In genomic region chr11:128434411-128434810, GRCh38 we compare ENCODE assay signal across 31 cellular contexts.
"Had no signal": no experiment of that assay in that cellular context is flagged by ENCODE, and none has a peak within 500 bp of the region (broad histone marks: within the 10 kb centered on the region; RNA-seq: fewer than 3 reads in every experiment).

No MANE protein-coding gene starts in this region.

- H3K27ac Mint-ChIP-seq: activated B cell treated with CpG ODN at 0.5 μM for 24 hours; activated CD8-positive, alpha-beta T cell treated with anti-CD3 and anti-CD28 coated beads for 36 hours; activated naive CD4-positive, alpha-beta T cell treated with anti-CD3 and anti-CD28 coated beads for 36 hours; activated naive CD4-positive, alpha-beta T cell treated with anti-CD3 and anti-CD28 coated beads, Interleukin-2, amount 50 U/mL, for 72 hours; activated naive CD8-positive, alpha-beta T cell treated with anti-CD3 and anti-CD28 coated beads, Interleukin-2, amount 50 U/mL, for 24 hours; activated T-helper 17 cell treated with anti-CD3 and anti-CD28 coated beads, Interleukin-2, amount 50 U/mL, for 72 hours; brain; endodermal cell; T-helper 17 cell; T-helper 2 cell treated with Interferon-gamma antibody and Interleukin-4, amounts not matched to agents 5 μg/mL and 100 μg/mL, for 36 hours had no signal

- H3K4me3 Mint-ChIP-seq: activated B cell treated with CpG ODN at 0.5 μM for 24 hours; activated CD8-positive, alpha-beta T cell treated with anti-CD3 and anti-CD28 coated beads for 36 hours; activated naive CD4-positive, alpha-beta T cell treated with anti-CD3 and anti-CD28 coated beads for 36 hours; activated naive CD8-positive, alpha-beta T cell treated with anti-CD3 and anti-CD28 coated beads, Interleukin-2, amount 50 U/mL, for 24 hours; activated T-cell treated with anti-CD3 and anti-CD28 coated beads, Interleukin-2, amount 50 U/mL, for 4 hours; activated T-helper 17 cell treated with anti-CD3 and anti-CD28 coated beads, Interleukin-2, amount 50 U/mL, for 72 hours; brain; endodermal cell; T-helper 17 cell; T-helper 2 cell treated with Interferon-gamma antibody and Interleukin-4, amounts not matched to agents 5 μg/mL and 100 μg/mL, for 36 hours had no signal

- H3K4me1 ChIP-seq: ascending aorta, breast epithelium, colonic mucosa had no signal

- H3K27me3 Mint-ChIP-seq: activated B cell treated with CpG ODN at 0.5 μM for 24 hours; activated CD8-positive, alpha-beta T cell treated with anti-CD3 and anti-CD28 coated beads for 36 hours; activated naive CD8-positive, alpha-beta T cell treated with anti-CD3 and anti-CD28 coated beads, Interleukin-2, amount 50 U/mL, for 24 hours; activated T-helper 17 cell treated with anti-CD3 and anti-CD28 coated beads, Interleukin-2, amount 50 U/mL, for 72 hours; T-helper 17 cell had no signal

- H3K4me3 ChIP-seq: ascending aorta, breast epithelium, cardiac muscle cell, colonic mucosa, gastroesophageal sphincter had no signal

- H3K27me3 ChIP-seq: ascending aorta, breast epithelium, colonic mucosa, gastroesophageal sphincter had no signal

- H3K36me3 Mint-ChIP-seq: activated naive CD4-positive, alpha-beta T cell treated with anti-CD3 and anti-CD28 coated beads, Interleukin-2, amount 50 U/mL, for 72 hours; brain had no signal

- ATAC-seq: activated CD4-positive, CD25-positive, alpha-beta regulatory T cell treated with anti-CD3 and anti-CD28 coated beads, Interleukin-2, amount 50 U/mL, for 24 hours; activated CD8-positive, alpha-beta T cell treated with anti-CD3 and anti-CD28 coated beads for 36 hours; activated naive CD4-positive, alpha-beta T cell treated with anti-CD3 and anti-CD28 coated beads, Interleukin-2, amount 50 U/mL, for 72 hours; activated naive CD8-positive, alpha-beta T cell treated with anti-CD3 and anti-CD28 coated beads, Interleukin-2, amount 50 U/mL, for 24 hours; activated T-cell treated with anti-CD3 and anti-CD28 coated beads, Interleukin-2, amount 50 U/mL, for 4 hours; activated T-helper 17 cell treated with anti-CD3 and anti-CD28 coated beads, Interleukin-2, amount 50 U/mL, for 72 hours; esophagus mucosa; gastroesophageal sphincter; T-helper 17 cell had no signal

- DNase-seq: activated B cell treated with CpG ODN at 0.5 μM for 24 hours; activated CD4-positive, alpha-beta T cell treated with anti-CD3 and anti-CD28 coated beads for 48 hours; activated CD4-positive, alpha-beta T cell treated with anti-CD3 and anti-CD28 coated beads, Interleukin-2, amount 50 U/mL, for 1 hour; activated CD4-positive, alpha-beta T cell treated with anti-CD3 and anti-CD28 coated beads, Interleukin-2, amount 50 U/mL, for 48 hours; activated CD8-positive, alpha-beta memory T cell treated with anti-CD3 and anti-CD28 coated beads for 24 hours; activated CD8-positive, alpha-beta T cell treated with anti-CD3 and anti-CD28 coated beads for 36 hours; activated effector memory CD4-positive, alpha-beta T cell treated with Interleukin-2 at 50 U/mL for 16 hours; activated gamma-delta T cell treated with Interleukin-2 at 50 U/mL for 16 hours; activated naive CD4-positive, alpha-beta T cell treated with anti-CD3 and anti-CD28 coated beads for 36 hours; activated naive CD8-positive, alpha-beta T cell treated with anti-CD3 and anti-CD28 coated beads, Interleukin-2, amount 50 U/mL, for 24 hours; activated T-cell treated with anti-CD3 and anti-CD28 coated beads, Interleukin-2, amount 50 U/mL, for 4 hours; central memory CD4-positive, alpha-beta T cell; cerebellar nuclear complex; colonic mucosa; effector CD8-positive, alpha-beta T cell; endodermal cell; foreskin melanocyte; T-helper 1 cell; T-helper 17 cell; T1000; WERI-Rb-1 had no signal

- H3K27ac ChIP-seq: ascending aorta, breast epithelium, cardiac muscle cell, colonic mucosa, gastroesophageal sphincter, WERI-Rb-1 had no signal

- H3K9me3 ChIP-seq: ascending aorta, breast epithelium, colonic mucosa, gastroesophageal sphincter had no signal

- H3K4me1 Mint-ChIP-seq: activated T-helper 17 cell treated with anti-CD3 and anti-CD28 coated beads, Interleukin-2, amount 50 U/mL, for 72 hours; brain; endodermal cell had no signal

- H3K36me3 ChIP-seq: ascending aorta, breast epithelium, cardiac muscle cell, colonic mucosa, gastroesophageal sphincter, WERI-Rb-1 had no signal

- H3K9me3 Mint-ChIP-seq: activated B cell treated with CpG ODN at 0.5 μM for 24 hours; activated CD8-positive, alpha-beta T cell treated with anti-CD3 and anti-CD28 coated beads for 36 hours; activated naive CD4-positive, alpha-beta T cell treated with anti-CD3 and anti-CD28 coated beads for 36 hours; activated naive CD4-positive, alpha-beta T cell treated with anti-CD3 and anti-CD28 coated beads, Interleukin-2, amount 50 U/mL, for 72 hours; activated T-helper 17 cell treated with anti-CD3 and anti-CD28 coated beads, Interleukin-2, amount 50 U/mL, for 72 hours; endodermal cell had no signal
